ENCODE assay signal across 6 cellular contexts in genomic region chr11:65353900-65354264, GRCh38. TPM values are rescaled to one million over a fixed set of nuclear protein-coding genes. Genes with fewer than 3 reads are reported as not detected.
A peak's percentile ranks its signal among the peaks of the same experiment; 100 is the strongest.
DNase-seq lines count a peak whose midpoint lies in the region; ATAC-seq and TF ChIP-seq lines count a peak whose summit lies in the region.

No MANE protein-coding gene starts in this region.

- H3K27me3 ChIP-seq in Panc1 (ENCODE audit: control insufficient read depth, insufficient read depth, low read length): no peaks in the 10 kb centered on the region
- H3K27me3 ChIP-seq in fibroblast of lung (ENCODE audit: control insufficient read depth, insufficient read depth, low read length): peaks cover 9% of the 10 kb centered on the region

- no peak overlapping the region for H2AFZ ChIP-seq in fibroblast of lung (ENCODE audit: low read length)

- H3K9me3 ChIP-seq in Panc1 (ENCODE audit: control insufficient read depth, insufficient read depth, low read depth, low read length) (no peaks in the 10 kb centered on the region), fibroblast of lung (ENCODE audit: control insufficient read depth, insufficient read depth, low read depth, low read length) (no peaks in the 10 kb centered on the region)

- no TSS peak for BruUV-seq in Panc1 (replicated peaks; lab: Mats Ljungman, UMichigan)

- no peak for DNase-seq in Panc1 (ENCODE audit: low read depth, low spot score)
- no peak for DNase-seq in fibroblast of lung (ENCODE audit: low read depth in 2 of 2)
- no peak for DNase-seq in stimulated activated effector memory CD8-positive, alpha-beta T cell treated with anti-CD3 and anti-CD28 coated beads, Interleukin-12 subunit alpha, Interleukin-12 subunit beta, amount 100 ng/mL, for 72 hours (ENCODE audit: low spot score in 2 of 2)
- DNase-seq in hepatic stellate cell (ENCODE audit: low spot score): no peak
- no peak for DNase-seq in HPDE6-E6E7 (ENCODE audit: extremely low spot score)
- DNase-seq in HT-29 (ENCODE audit: low spot score): no peak

- H3K79me2 ChIP-seq in fibroblast of lung (ENCODE audit: control insufficient read depth, insufficient read depth, low read length): no peaks in the 10 kb centered on the region

- H3K36me3 Mint-ChIP-seq in stimulated activated effector memory CD8-positive, alpha-beta T cell treated with anti-CD3 and anti-CD28 coated beads, Interleukin-12 subunit alpha, Interleukin-12 subunit beta, amount 100 ng/mL, for 72 hours: peaks cover 51% of the 10 kb centered on the region

- POLR2A ChIA-PET in Panc1 (lab: Charles Lee): interaction anchor here (0.6 kb wide), 1 partner anchor 56 kb away, joined by 3 read pairs; no protein-coding TSS in a partner anchor

- peak overlapping the region; percentile 40 for H3K27ac Mint-ChIP-seq in stimulated activated effector memory CD8-positive, alpha-beta T cell treated with anti-CD3 and anti-CD28 coated beads, Interleukin-12 subunit alpha, Interleukin-12 subunit beta, amount 100 ng/mL, for 72 hours

- no peaks in the 10 kb centered on the region for H4K20me1 ChIP-seq in fibroblast of lung (ENCODE audit: control insufficient read depth, extremely low read depth, insufficient read depth, low read length)

- peak overlapping the region; percentile 89 for H3K4me3 Mint-ChIP-seq in stimulated activated effector memory CD8-positive, alpha-beta T cell treated with anti-CD3 and anti-CD28 coated beads, Interleukin-12 subunit alpha, Interleukin-12 subunit beta, amount 100 ng/mL, for 72 hours

- peaks cover 5% of the 10 kb centered on the region; the same call in 1 of the 2 replicates for H3K4me1 ChIP-seq in Panc1 (ENCODE audit: control insufficient read depth, insufficient read depth, low read length)
- H3K4me1 ChIP-seq in fibroblast of lung (ENCODE audit: control insufficient read depth, extremely low read depth, insufficient read depth, low read length): peaks cover 8% of the 10 kb centered on the region

- H3K27ac ChIP-seq in Panc1 (ENCODE audit: low read length): peak overlapping the region; percentile 71
- H3K27ac ChIP-seq in fibroblast of lung (ENCODE audit: insufficient read depth, low read length): peak overlapping the region; percentile 19

- H3K4me3 ChIP-seq in Panc1 (ENCODE audit: low read depth in 2 of 2, low read length in 2 of 2) (peak overlapping the region; percentile 56 to 73), fibroblast of lung (replicated peaks in 1 of 4; ENCODE audit: control extremely low read depth in 1 of 4, insufficient read depth in 1 of 4, low read depth in 3 of 4, low read length in 4 of 4) (peak overlapping the region in 3 of 4 experiments; percentile 20 to 66 (median 58))

- CTCF ChIA-PET in Panc1 (lab: Charles Lee): no interaction called here

- H3K9me3 Mint-ChIP-seq in stimulated activated effector memory CD8-positive, alpha-beta T cell treated with anti-CD3 and anti-CD28 coated beads, Interleukin-12 subunit alpha, Interleukin-12 subunit beta, amount 100 ng/mL, for 72 hours: no peaks in the 10 kb centered on the region

- TF ChIP-seq CTCF in Panc1 (IDR thresholded peaks at IDR 0.05): no peak
- no peak for TF ChIP-seq CTCF in fibroblast of lung (conservative IDR thresholded peaks at IDR 0.05 in 1 of 2, IDR thresholded peaks at IDR 0.05 in 1 of 2; ENCODE audit: low read depth in 1 of 2, low read length in 2 of 2)

- peaks cover 9% of the 10 kb centered on the region for H3K36me3 ChIP-seq in Panc1 (ENCODE audit: control insufficient read depth, insufficient read depth, low read length)
- peaks cover 10% of the 10 kb centered on the region for H3K36me3 ChIP-seq in fibroblast of lung (ENCODE audit: control insufficient read depth, insufficient read depth, low read length)

- peak overlapping the region; percentile 74 for H3K4me2 ChIP-seq in fibroblast of lung (ENCODE audit: extremely low read depth, insufficient read depth, low read length)

- peaks cover 22% of the 10 kb centered on the region for H3K4me1 Mint-ChIP-seq in stimulated activated effector memory CD8-positive, alpha-beta T cell treated with anti-CD3 and anti-CD28 coated beads, Interleukin-12 subunit alpha, Interleukin-12 subunit beta, amount 100 ng/mL, for 72 hours

- peak; percentile 10 for ATAC-seq in Panc1
- no peak for ATAC-seq in stimulated activated effector memory CD8-positive, alpha-beta T cell treated with anti-CD3 and anti-CD28 coated beads, Interleukin-12 subunit alpha, Interleukin-12 subunit beta, amount 100 ng/mL, for 72 hours

- intact Hi-C loops in Panc1 (cut with micrococcal nuclease; ENCODE audit: unreplicated experiment): no loop called here

- in situ Hi-C loops in Panc1 (cut with HindIII; ENCODE audit: low pct_unique_long_range_greater_than_20kb, low sequenced_read_pairs): no loop called here

- no peak overlapping the region for H3K9ac ChIP-seq in fibroblast of lung (ENCODE audit: insufficient read depth, low read length)

RNA-seq across cellular contexts. Expression of gene TIGD3, which starts 0.7 kb away (rescaled TPM):
- total RNA-seq in Panc1 (2021; ENCODE audit: unreplicated experiment) (2.4 TPM), fibroblast of lung (under 0.01 and 0.17 TPM in 2 replicates)
- 1.6 TPM for polyA plus RNA-seq in Panc1 (2012; ENCODE audit: insufficient read length)
- polyA plus RNA-seq in fibroblast of lung: 0.03 TPM in 1 of 2 replicates, not detected in the other
- polyA plus RNA-seq in fibroblast of lung (2012): 0.07 and 0.08 TPM in 2 replicates
- polyA minus RNA-seq in fibroblast of lung (ENCODE audit: low replicate concordance): not detected in 2 replicates
- 2.9 and 3.0 TPM in 2 replicates for total RNA-seq in HT-29 (2014; rRNA removed; shearing (Covaris generic))

RNA-seq across cellular contexts. Expression of gene DPF2, which starts 20.2 kb away (rescaled TPM):
- 97.0 TPM for total RNA-seq in Panc1 (2021; ENCODE audit: unreplicated experiment)
- 58.8 TPM for polyA plus RNA-seq in Panc1 (2012; ENCODE audit: insufficient read length)
- 37.5 and 42.9 TPM in 2 replicates for total RNA-seq in fibroblast of lung
- 55.1 and 76.4 TPM in 2 replicates for polyA plus RNA-seq in fibroblast of lung
- polyA plus RNA-seq in fibroblast of lung (2012): 38.3 and 46.3 TPM in 2 replicates
- polyA minus RNA-seq in fibroblast of lung (ENCODE audit: low replicate concordance): 95.3 and 148 TPM in 2 replicates
- total RNA-seq in HT-29 (2014; rRNA removed; shearing (Covaris generic)): 28.8 and 30.2 TPM in 2 replicates

RNA-seq across cellular contexts. Expression of gene SLC25A45, which starts 28.6 kb away (rescaled TPM):
- total RNA-seq in Panc1 (2021; ENCODE audit: unreplicated experiment): 9.8 TPM
- polyA plus RNA-seq in Panc1 (2012; ENCODE audit: insufficient read length): 5.9 TPM
- total RNA-seq in fibroblast of lung: 1.0 and 1.5 TPM in 2 replicates
- polyA plus RNA-seq in fibroblast of lung: 0.50 and 0.52 TPM in 2 replicates
- 0.98 and 1.0 TPM in 2 replicates for polyA plus RNA-seq in fibroblast of lung (2012)
- 0.85 and 1.8 TPM in 2 replicates for polyA minus RNA-seq in fibroblast of lung (ENCODE audit: low replicate concordance)
- total RNA-seq in HT-29 (2014; rRNA removed; shearing (Covaris generic)): 5.8 and 8.8 TPM in 2 replicates

RNA-seq across cellular contexts. Expression of gene FRMD8, which starts 32.6 kb away (rescaled TPM):
- total RNA-seq in Panc1 (2021; ENCODE audit: unreplicated experiment) (85.8 TPM), fibroblast of lung (14.9 and 17.5 TPM in 2 replicates)
- 76.7 TPM for polyA plus RNA-seq in Panc1 (2012; ENCODE audit: insufficient read length)
- polyA plus RNA-seq in fibroblast of lung: 13.7 and 15.3 TPM in 2 replicates
- 15.2 and 15.4 TPM in 2 replicates for polyA plus RNA-seq in fibroblast of lung (2012)
- polyA minus RNA-seq in fibroblast of lung (ENCODE audit: low replicate concordance): 26.4 and 28.1 TPM in 2 replicates
- total RNA-seq in HT-29 (2014; rRNA removed; shearing (Covaris generic)): 102 and 106 TPM in 2 replicates

RNA-seq across cellular contexts. Expression of gene CDC42EP2, which starts 39.2 kb away (rescaled TPM):
- total RNA-seq in Panc1 (2021; ENCODE audit: unreplicated experiment) (8.1 TPM), fibroblast of lung (12.3 and 25.6 TPM in 2 replicates)
- 8.7 TPM for polyA plus RNA-seq in Panc1 (2012; ENCODE audit: insufficient read length)
- 31.7 and 48.4 TPM in 2 replicates for polyA plus RNA-seq in fibroblast of lung
- 56.1 and 78.8 TPM in 2 replicates for polyA plus RNA-seq in fibroblast of lung (2012)
- polyA minus RNA-seq in fibroblast of lung (ENCODE audit: low replicate concordance): 164 and 172 TPM in 2 replicates
- 30.9 and 36.5 TPM in 2 replicates for total RNA-seq in HT-29 (2014; rRNA removed; shearing (Covaris generic))
